In the genomic region with DNA sequence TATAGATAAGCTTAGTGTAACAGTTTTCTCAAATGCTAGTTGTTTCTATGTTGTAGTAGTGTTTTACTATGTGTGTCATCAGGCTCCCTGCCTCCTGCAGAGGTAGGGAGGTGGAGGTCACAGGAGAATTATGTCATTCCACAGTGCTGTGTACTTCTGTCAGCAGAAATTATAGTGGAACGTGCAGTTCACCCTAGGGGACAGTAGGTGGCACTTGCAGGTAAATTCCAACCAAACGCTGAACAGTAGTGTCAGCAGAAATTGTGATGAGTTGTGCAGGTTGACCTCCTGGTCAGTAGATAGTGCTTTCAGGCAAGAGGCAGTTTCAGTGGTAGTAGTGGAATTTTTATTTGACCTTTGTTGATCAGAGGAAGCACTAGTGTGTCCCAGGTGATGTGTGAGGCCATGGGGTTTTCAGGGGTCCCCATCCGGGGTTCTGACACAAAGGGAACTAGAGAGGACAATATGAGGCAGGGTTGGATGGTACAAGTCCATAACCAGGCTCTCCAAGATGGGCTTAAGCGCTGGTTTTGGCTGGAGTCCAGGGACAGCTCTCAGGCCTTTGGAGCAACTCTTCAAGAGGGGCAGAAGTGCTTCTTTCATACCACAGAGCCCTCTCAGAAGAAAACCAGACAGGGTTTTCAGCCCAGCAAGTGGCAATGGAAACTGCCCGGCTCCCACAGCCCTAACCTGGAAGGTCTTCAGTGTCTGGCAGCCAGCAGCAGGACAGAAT, we compare ENCODE assay signal across 9 cellular contexts.
DNase-seq lines count a peak whose midpoint lies in the region; ATAC-seq and TF ChIP-seq lines count a peak whose summit lies in the region.
"Had no signal": no experiment of that assay in that cellular context is flagged by ENCODE, and none has a peak within 500 bp of the region (broad histone marks: within the 10 kb centered on the region; RNA-seq: fewer than 3 reads in every experiment).

No MANE protein-coding gene starts in this region.

- no peak overlapping the region for H3K9ac ChIP-seq in parathyroid adenoma

- no peak for TF ChIP-seq POLR2A in NB4 (IDR thresholded peaks at IDR 0.05; ENCODE audit: extremely low read depth, insufficient read length)

- no peaks in the 10 kb centered on the region for H3K27me3 ChIP-seq in parathyroid adenoma (ENCODE audit: control insufficient read depth, insufficient read depth, low read length)
- no peaks in the 10 kb centered on the region for H3K27me3 ChIP-seq in tibial artery

- peak; percentile 98 for ATAC-seq in GM18519 (IDR thresholded peaks at IDR 0.05; ENCODE audit: low FRiP score, unreplicated experiment)
- ATAC-seq in HG02870 (IDR thresholded peaks at IDR 0.05; ENCODE audit: unreplicated experiment): peak; percentile 99

- H3K4me3 Mint-ChIP-seq in CD14-positive monocyte: no peak overlapping the region
- H3K4me3 Mint-ChIP-seq: IgD-negative memory B cell had no signal

- TF ChIP-seq CTCF in CD14-positive monocyte (IDR thresholded peaks at IDR 0.05) (peak; percentile 48), NB4 (IDR thresholded peaks at IDR 0.05; ENCODE audit: low read depth, low read length) (peak; percentile 79), parathyroid adenoma (IDR thresholded peaks at IDR 0.05) (peak; percentile 41), tibial artery (IDR thresholded peaks at IDR 0.05) (peak in 1 of 2 experiments; percentile 35)

- H3K9me3 ChIP-seq in parathyroid adenoma (ENCODE audit: control insufficient read depth, low read length) (no peaks in the 10 kb centered on the region), tibial artery (no peaks in the 10 kb centered on the region)

- peaks cover 0 to 2% (median 0%) of the 10 kb centered on the region in 7 donors for H3K9me3 Mint-ChIP-seq in CD14-positive monocyte
- H3K9me3 Mint-ChIP-seq: IgD-negative memory B cell had no signal

- DNase-seq in CD14-positive monocyte (ENCODE audit: low spot score) (no peak), NB4 (ENCODE audit: low read depth) (peak; percentile 55), T1000 (lab: John Stamatoyannopoulos, UW) (peak; percentile 32), fibroblast of the conjunctiva (ENCODE audit: low read depth) (peak; percentile 9), tibial artery (no peak)

- H3K4me2 ChIP-seq in parathyroid adenoma (ENCODE audit: low read length): no peak overlapping the region

- H3K4me3 ChIP-seq in NB4 (ENCODE audit: low read depth, low read length): no peak overlapping the region
- H3K4me3 ChIP-seq in parathyroid adenoma (ENCODE audit: low read depth, low read length): no peak overlapping the region
- H3K4me3 ChIP-seq in tibial artery: no peak overlapping the region

- H2AFZ ChIP-seq in parathyroid adenoma: no peak overlapping the region

- H3K79me2 ChIP-seq in parathyroid adenoma: no peaks in the 10 kb centered on the region

- H3K36me3 ChIP-seq in parathyroid adenoma (ENCODE audit: control insufficient read depth, insufficient read depth, low read length): no peaks in the 10 kb centered on the region
- no peaks in the 10 kb centered on the region for H3K36me3 ChIP-seq in tibial artery

- H3K4me1 ChIP-seq in parathyroid adenoma (no peaks in the 10 kb centered on the region), tibial artery (peaks cover 0 to 8% (median 1%) of the 10 kb centered on the region in 4 donors)

- no peak overlapping the region for H3K27ac Mint-ChIP-seq in CD14-positive monocyte
- H3K27ac Mint-ChIP-seq: IgD-negative memory B cell had no signal

- H3K27ac ChIP-seq in parathyroid adenoma: no peak overlapping the region
- H3K27ac ChIP-seq in tibial artery: no peak overlapping the region

- no peaks in the 10 kb centered on the region for H3K4me1 Mint-ChIP-seq in CD14-positive monocyte
- H3K4me1 Mint-ChIP-seq: IgD-negative memory B cell had no signal

- H3K36me3 Mint-ChIP-seq in CD14-positive monocyte: no peaks in the 10 kb centered on the region
- H3K36me3 Mint-ChIP-seq: IgD-negative memory B cell had no signal

- intact Hi-C loops in CD14-positive monocyte (cut with micrococcal nuclease) (no loop called here), tibial artery (cut with DNase I; ENCODE audit: low total_unique reads) (no loop called here)

- no peaks in the 10 kb centered on the region for H3K27me3 Mint-ChIP-seq in CD14-positive monocyte (ENCODE audit: low read depth in 3 of 3)
- H3K27me3 Mint-ChIP-seq: IgD-negative memory B cell had no signal

Comparison
In these comparisons a context has a peak if more than half of its experiments do, and no peak if none do; other contexts are left out.
1. DNase-seq: peak in NB4 (single experiment), T1000 (single experiment) and fibroblast of the conjunctiva (single experiment); none in CD14-positive monocyte (single experiment) and tibial artery (0 of 2).